In genomic region chr2:223993634-223994232, GRCh38 we compare ENCODE assay signal across 8 cellular contexts. TPM values are rescaled to one million over a fixed set of nuclear protein-coding genes. Genes with fewer than 3 reads are reported as not detected.
DNase-seq lines count a peak whose midpoint lies in the region; ATAC-seq and TF ChIP-seq lines count a peak whose summit lies in the region.

No MANE protein-coding gene starts in this region.

- no peak for TF ChIP-seq POLR2A in right lobe of liver (IDR thresholded peaks at IDR 0.05)

- no peak overlapping the region for H3K4me3 ChIP-seq in A673 (ENCODE audit: low read depth, low read length, poor library complexity, severe bottlenecking)
- H3K4me3 ChIP-seq in choroid plexus epithelial cell (ENCODE audit: low read depth, low read length): no peak overlapping the region
- H3K4me3 ChIP-seq in right lobe of liver: no peak overlapping the region

- H3K9me3 ChIP-seq in A673 (ENCODE audit: low read depth, low read length, poor library complexity, severe bottlenecking): no peaks in the 10 kb centered on the region
- no peaks in the 10 kb centered on the region for H3K9me3 ChIP-seq in right lobe of liver

- no TSS peak for BruUV-seq in A673 (replicated peaks; lab: Mats Ljungman, UMichigan)

- H3K27ac ChIP-seq in A673 (ENCODE audit: low read depth, low read length, poor library complexity, severe bottlenecking) (peak overlapping the region; percentile 54), right lobe of liver (no peak overlapping the region)

- intact Hi-C loops in A673 (cut with micrococcal nuclease; ENCODE audit: unreplicated experiment): loop anchor here (1.0 to 2.0 kb wide), 3 partner anchors 144 to 365 kb away; no protein-coding TSS in a partner anchor
- intact Hi-C loops in right lobe of liver (cut with DNase I): loop anchor here in 1 of 2 donors (5.0 kb wide), 1 partner anchor 289 kb away; no protein-coding TSS in a partner anchor

- no peaks in the 10 kb centered on the region for H3K27me3 ChIP-seq in A673 (replicated peaks; ENCODE audit: insufficient read depth, low read depth, low read length, poor library complexity)
- no peaks in the 10 kb centered on the region for H3K27me3 ChIP-seq in right lobe of liver

- CTCF ChIA-PET in A673 (lab: Charles Lee): interaction anchor here (0.6 to 2.8 kb wide), 19 partner anchors 12 to 583 kb away, joined by 3 to 70 read pairs (median 4); partner anchors contain the start of gene SERPINE2

- peak; percentile 91 for TF ChIP-seq CTCF in A673 (conservative IDR thresholded peaks at IDR 0.05; ENCODE audit: low read depth, low read length)
- TF ChIP-seq CTCF in choroid plexus epithelial cell (conservative IDR thresholded peaks at IDR 0.05; ENCODE audit: low read depth, low read length): peak; percentile 89
- peak; percentile 80 to 84 (median 82) for TF ChIP-seq CTCF in right lobe of liver (IDR thresholded peaks at IDR 0.05)

- DNase-seq in A673 (ENCODE audit: low spot score) (peak; percentile 92), NCI-H345 treated with DMSO at 0.1 percent for 48 hours (lab: John Stamatoyannopoulos, UW; ENCODE audit: unreplicated experiment) (peak; percentile 59), choroid plexus epithelial cell (ENCODE audit: low read depth) (peak; percentile 89), right lobe of liver (peak in 2 of 3 donors; percentile 35 to 53)
- peak; percentile 38 for DNase-seq in activated CD4-positive, alpha-beta T cell treated with anti-CD3 and anti-CD28 coated beads for 1 hour
- DNase-seq in stimulated activated CD8-positive, alpha-beta memory T cell treated with anti-CD3 and anti-CD28 coated beads, Interleukin-15, amount 100 ng/mL, for 1 hour (ENCODE audit: low read depth): peak; percentile 20

- peaks cover 21% of the 10 kb centered on the region for H3K4me1 ChIP-seq in A673 (ENCODE audit: insufficient read depth, low read length, poor library complexity, severe bottlenecking)
- no peaks in the 10 kb centered on the region for H3K4me1 ChIP-seq in right lobe of liver

- ATAC-seq in GM18508 (IDR thresholded peaks at IDR 0.05; ENCODE audit: insufficient read depth, unreplicated experiment) (peak; percentile 65), HG03103 (IDR thresholded peaks at IDR 0.05; ENCODE audit: low read depth, unreplicated experiment) (peak; percentile 77), right lobe of liver (peak; percentile 81 to 88 (median 84))

- POLR2A ChIA-PET in A673 (lab: Charles Lee; ENCODE audit: low non-redundant PET): no interaction called here

- H3K36me3 ChIP-seq in A673 (ENCODE audit: insufficient read depth, low read length, poor library complexity, severe bottlenecking) (peaks cover 48% of the 10 kb centered on the region), right lobe of liver (no peaks in the 10 kb centered on the region)

- WGBS in right lobe of liver (ENCODE audit: insufficient coverage, low coverage, low lambda C conversion rate, missing lambda C conversion rate): 27% methylated on average over 5 of the region's 5 CpGs

RNA-seq across cellular contexts. Expression of gene MRPL44, which starts 36.5 kb away (rescaled TPM):
- total RNA-seq in A673 (2021) (38.3 and 39.1 TPM in 2 replicates), right lobe of liver (10 to 100 TPM; 20.4 to 38.5 (median 23.5) TPM)

RNA-seq across cellular contexts. Expression of gene SERPINE2, which starts 45.4 kb away (rescaled TPM):
- total RNA-seq in A673 (2021): 331 and 380 TPM in 2 replicates
- total RNA-seq in right lobe of liver: 1 to 10 TPM; 1.2 to 5.1 (median 2.1) TPM

RNA-seq across cellular contexts. Expression of gene WDFY1, which starts 48.6 kb away (rescaled TPM):
- total RNA-seq in A673 (2021) (72.6 and 88.7 TPM in 2 replicates), right lobe of liver (10 to 100 TPM; 19.7 to 28.0 (median 21.4) TPM)

Comparison
In these comparisons a context has a peak if more than half of its experiments do, and no peak if none do; other contexts are left out.
1. DNase-seq: peak in every context shown above with its lines; median percentile 92 in A673; 89 in choroid plexus epithelial cell; 59 in NCI-H345 treated with DMSO at 0.1 percent for 48 hours; 44 in right lobe of liver; 38 in activated CD4-positive, alpha-beta T cell treated with anti-CD3 and anti-CD28 coated beads for 1 hour; 20 in stimulated activated CD8-positive, alpha-beta memory T cell treated with anti-CD3 and anti-CD28 coated beads, Interleukin-15, amount 100 ng/mL, for 1 hour.
2. RNA of gene SERPINE2, which starts 45.4 kb away (total RNA-seq): 331 to 380 TPM in A673; 1.2 to 5.1 TPM in right lobe of liver; every median in the first group is over 10 times any median in the second.
3. Peak in every context shown above with its lines, with median percentiles within 50 percentile points of each other: CTCF ChIP-seq and ATAC-seq.